Comparison of ENCODE assay signal across 8 cellular contexts in genomic region chr3:901953-902778, GRCh38.
DNase-seq lines count a peak whose midpoint lies in the region; ATAC-seq and TF ChIP-seq lines count a peak whose summit lies in the region.

No MANE protein-coding gene starts in this region.

- DNase-seq in AG10803 (ENCODE audit: low read depth) (no peak), T47D (ENCODE audit: low read depth in 1 of 2, low spot score in 1 of 2) (peak; percentile 9 to 38), iPS-NIHi11 (ENCODE audit: low spot score) (no peak), NCI-H2227 treated with DMSO at 0.1 percent for 48 hours (lab: John Stamatoyannopoulos, UW) (no peak), GM19238 (ENCODE audit: insufficient read length, low spot score) (no peak)

- in situ Hi-C loops in T47D (cut with HindIII; ENCODE audit: low pct_unique_long_range_greater_than_20kb, low sequenced_read_pairs): no loop called here

- peak; percentile 86 for ATAC-seq in GM19395 (IDR thresholded peaks at IDR 0.05; ENCODE audit: unreplicated experiment)
- ATAC-seq in HG03520 (IDR thresholded peaks at IDR 0.05; ENCODE audit: unreplicated experiment): peak; percentile 90
- no peak for ATAC-seq in HG03135 (IDR thresholded peaks at IDR 0.05; ENCODE audit: unreplicated experiment)

- H3K4me3 ChIP-seq in AG10803 (ENCODE audit: low read length): no peak overlapping the region

- peak; percentile 45 for TF ChIP-seq CTCF in AG10803 (conservative IDR thresholded peaks at IDR 0.05; ENCODE audit: low read length)

Comparison
In these comparisons a context has a peak if more than half of its experiments do, and no peak if none do; other contexts are left out.
1. DNase-seq: peak in T47D (2 of 2); none in AG10803 (single experiment), iPS-NIHi11 (single experiment), NCI-H2227 treated with DMSO at 0.1 percent for 48 hours (single experiment) and GM19238 (single experiment).